ENCODE assay signal across 18 cellular contexts in the genomic region with DNA sequence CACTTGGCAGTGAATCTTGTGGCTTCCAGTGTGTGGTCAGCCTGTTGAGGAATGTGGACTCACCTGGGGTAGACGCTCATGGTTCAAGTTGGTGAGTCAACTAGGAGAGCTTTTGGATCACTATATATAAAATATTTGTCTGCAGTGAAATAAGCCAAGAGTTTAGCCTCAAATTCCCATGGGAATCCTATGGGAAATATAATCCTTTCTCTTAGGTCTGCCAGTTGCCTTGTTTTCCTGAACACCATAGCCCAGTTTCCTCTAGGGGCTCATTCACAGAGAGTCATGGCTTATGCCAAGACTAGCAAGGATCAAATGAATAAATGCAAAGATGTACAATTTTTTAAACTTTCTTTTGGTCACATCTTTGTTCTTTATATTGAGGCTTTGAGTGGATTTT.
"Had no signal": no experiment of that assay in that cellular context is flagged by ENCODE, and none has a peak within 500 bp of the region (broad histone marks: within the 10 kb centered on the region; RNA-seq: fewer than 3 reads in every experiment).

No MANE protein-coding gene starts in this region.

- DNase-seq: activated CD4-positive, alpha-beta memory T cell treated with anti-CD3 and anti-CD28 coated beads for 36 hours; activated T-cell treated with anti-CD3 and anti-CD28 coated beads for 4 hours; dermis blood vessel endothelial cell; effector memory CD4-positive, alpha-beta T cell; foreskin keratinocyte; glutamatergic neuron; hypothalamus; islet precursor cell; left colon; stimulated activated CD8-positive, alpha-beta memory T cell treated with anti-CD3 and anti-CD28 coated beads, Interleukin-4, amount 100 ng/mL, for 48 hours; stimulated activated naive CD4-positive, alpha-beta T cell; transverse colon; WERI-Rb-1 had no signal

- ATAC-seq: foreskin keratinocyte, left colon, sciatic nerve had no signal

- H3K27ac ChIP-seq: esophagus muscularis mucosa, foreskin keratinocyte, parathyroid adenoma, suprapubic skin, transverse colon, vagina, WERI-Rb-1 had no signal
